Comparison of ENCODE assay signal across 27 cellular contexts in the genomic region with DNA sequence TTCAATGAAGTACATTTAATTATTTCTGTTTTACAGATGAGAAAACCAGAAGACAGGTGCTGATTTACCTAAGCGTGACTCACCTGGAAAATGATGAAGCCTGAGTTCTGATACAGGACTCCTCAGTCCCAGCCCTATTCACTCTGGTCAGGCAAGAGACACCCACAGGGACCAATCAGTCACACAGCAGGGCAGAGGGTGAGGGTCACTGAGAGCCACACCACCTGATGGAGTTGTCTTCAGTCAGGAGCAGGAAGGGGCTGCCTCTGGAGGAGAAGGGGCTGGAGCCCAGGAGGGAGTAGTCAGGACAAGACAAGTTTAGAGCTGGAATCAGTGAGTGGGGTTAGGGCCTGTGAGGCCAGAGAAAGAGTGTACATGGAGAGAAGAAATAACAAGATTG.
"Had no signal": no experiment of that assay in that cellular context is flagged by ENCODE, and none has a peak within 500 bp of the region (broad histone marks: within the 10 kb centered on the region; RNA-seq: fewer than 3 reads in every experiment).

No MANE protein-coding gene starts in this region.

- H3K27me3 ChIP-seq: pancreas, stomach, testis, thyroid gland, transverse colon, upper lobe of right lung had no signal

- DNase-seq: hypothalamus; immature natural killer cell; left ventricle myocardium inferior; mesendoderm; naive B cell; natural killer cell; nephron progenitor cell; pancreas; posterior cingulate gyrus; retina; right cardiac atrium; stimulated activated CD4-positive, alpha-beta T cell treated with anti-CD3 and anti-CD28 coated beads, Interleukin-12 subunit alpha, Interleukin-12 subunit beta, amount 100 ng/mL, for 4 hours; stimulated activated CD4-positive, alpha-beta T cell treated with anti-CD3 and anti-CD28 coated beads, Interleukin-15, amount 100 ng/mL, for 24 hours; stimulated activated CD4-positive, alpha-beta T cell treated with anti-CD3 and anti-CD28 coated beads, Interleukin-2, amount 100 ng/mL, for 24 hours; stimulated activated CD4-positive, alpha-beta T cell treated with anti-CD3 and anti-CD28 coated beads, Interleukin-4, amount 100 ng/mL, for 1 hour; stimulated activated naive B cell treated with anti-CD40 and anti-IgM and Interleukin-4, amounts not matched to agents 10 μg/mL and 1 μg/mL and 100 μg/mL, for 72 hours; stimulated activated naive CD8-positive, alpha-beta T cell treated with anti-CD3 and anti-CD28 coated beads, Interleukin-15, Interleukin-2, amounts not matched to agents 100 U/mL and 50 U/mL, for 24 hours; stomach; testis; thyroid gland; transverse colon; upper lobe of right lung had no signal

- H3K27ac ChIP-seq: left ventricle myocardium inferior, pancreas, prostate gland, skin epidermis, stomach, testis, thyroid gland, transverse colon, upper lobe of right lung had no signal

- H3K4me1 ChIP-seq: left ventricle myocardium inferior, pancreas, prostate gland, stomach, testis, thyroid gland, transverse colon, upper lobe of right lung had no signal

- H3K9me3 ChIP-seq: prostate gland, testis, thyroid gland had no signal

- H3K4me1 Mint-ChIP-seq: mesothelial cell of epicardium, naive B cell, natural killer cell had no signal

- H3K4me3 Mint-ChIP-seq: immature natural killer cell; mesothelial cell of epicardium; naive B cell; natural killer cell; nephron progenitor cell; stimulated activated naive B cell treated with anti-CD40 and anti-IgM and Interleukin-4, amounts not matched to agents 10 μg/mL and 1 μg/mL and 100 μg/mL, for 72 hours had no signal

- H3K36me3 ChIP-seq: left ventricle myocardium inferior, pancreas, prostate gland, stomach, thyroid gland, transverse colon, upper lobe of right lung had no signal

- H3K27ac Mint-ChIP-seq: immature natural killer cell; mesothelial cell of epicardium; naive B cell; natural killer cell; nephron progenitor cell; stimulated activated naive B cell treated with anti-CD40 and anti-IgM and Interleukin-4, amounts not matched to agents 10 μg/mL and 1 μg/mL and 100 μg/mL, for 72 hours had no signal

- ATAC-seq: natural killer cell; pancreas; right cardiac atrium; sciatic nerve; stimulated activated naive B cell treated with anti-CD40 and anti-IgM and Interleukin-4, amounts not matched to agents 10 μg/mL and 1 μg/mL and 100 μg/mL, for 72 hours; stimulated activated naive CD8-positive, alpha-beta T cell treated with anti-CD3 and anti-CD28 coated beads, Interleukin-15, Interleukin-2, amounts not matched to agents 100 U/mL and 50 U/mL, for 24 hours; upper lobe of right lung had no signal

- H3K4me3 ChIP-seq: left ventricle myocardium inferior, lung, pancreas, prostate gland, skin epidermis, stomach, testis, thyroid gland, transverse colon, upper lobe of right lung had no signal
